Comparison of ENCODE assay signal across 10 cellular contexts in genomic region chr11:66641834-66642233, GRCh38. TPM values are rescaled to one million over a fixed set of nuclear protein-coding genes. Genes with fewer than 3 reads are reported as not detected.
A peak's percentile ranks its signal among the peaks of the same experiment; 100 is the strongest.
DNase-seq lines count a peak whose midpoint lies in the region; ATAC-seq, FAIRE-seq and TF ChIP-seq lines count a peak whose summit lies in the region.
"Had no signal": no experiment of that assay in that cellular context is flagged by ENCODE, and none has a peak within 500 bp of the region (broad histone marks: within the 10 kb centered on the region; RNA-seq: fewer than 3 reads in every experiment).

No MANE protein-coding gene starts in this region.

- peaks cover 70% of the 10 kb centered on the region for H3K36me3 Mint-ChIP-seq in T-helper 1 cell treated with Interleukin-12 subunit alpha and Interleukin-12 subunit beta and Interleukin-4 antibody, amounts not matched to agents 30 μg/mL and 1 μg/mL, for 36 hours (ENCODE audit: low read depth)
- H3K36me3 Mint-ChIP-seq in T-helper 17 cell (ENCODE audit: low read depth), result peaks cover 26% of the 10 kb centered on the region
- H3K36me3 Mint-ChIP-seq in stimulated activated effector memory CD8-positive, alpha-beta T cell treated with anti-CD3 and anti-CD28 coated beads, Interleukin-12 subunit alpha, Interleukin-12 subunit beta, amount 100 ng/mL, for 72 hours, result peaks cover 100% of the 10 kb centered on the region

- no peak for FAIRE-seq in RCC 7860 (lab: Jason Lieb, UNC)

- H3K9me3 ChIP-seq in T-helper 17 cell (ENCODE audit: control insufficient read depth, low read length, poor library complexity, severe bottlenecking), result no peaks in the 10 kb centered on the region

- peak overlapping the region; percentile 85 to 98 for H3K4me3 ChIP-seq in foreskin fibroblast (ENCODE audit: low read depth in 1 of 2, low read length in 2 of 2)

- DNase-seq in T-helper 1 cell (no peak), T-helper 17 cell (no peak), foreskin fibroblast (peak in 1 of 2 donors; percentile 49), iPS-NIHi7 (ENCODE audit: extremely low spot score) (no peak), RCC 7860 (ENCODE audit: low spot score) (no peak)
- no peak for DNase-seq in stimulated activated effector memory CD8-positive, alpha-beta T cell treated with anti-CD3 and anti-CD28 coated beads, Interleukin-12 subunit alpha, Interleukin-12 subunit beta, amount 100 ng/mL, for 72 hours (ENCODE audit: low spot score in 2 of 2)
- DNase-seq: cerebellar nuclear complex, NCI-H774 had no signal

- no peaks in the 10 kb centered on the region for H3K9me3 Mint-ChIP-seq in T-helper 1 cell treated with Interleukin-12 subunit alpha and Interleukin-12 subunit beta and Interleukin-4 antibody, amounts not matched to agents 30 μg/mL and 1 μg/mL, for 36 hours
- no peaks in the 10 kb centered on the region for H3K9me3 Mint-ChIP-seq in stimulated activated effector memory CD8-positive, alpha-beta T cell treated with anti-CD3 and anti-CD28 coated beads, Interleukin-12 subunit alpha, Interleukin-12 subunit beta, amount 100 ng/mL, for 72 hours

- peak overlapping the region; percentile 52 for H3K4me3 Mint-ChIP-seq in T-helper 1 cell treated with Interleukin-12 subunit alpha and Interleukin-12 subunit beta and Interleukin-4 antibody, amounts not matched to agents 30 μg/mL and 1 μg/mL, for 36 hours
- H3K4me3 Mint-ChIP-seq in T-helper 17 cell, result peak overlapping the region; percentile 89
- H3K4me3 Mint-ChIP-seq in stimulated activated effector memory CD8-positive, alpha-beta T cell treated with anti-CD3 and anti-CD28 coated beads, Interleukin-12 subunit alpha, Interleukin-12 subunit beta, amount 100 ng/mL, for 72 hours, result peak overlapping the region; percentile 95

- peaks cover 75% of the 10 kb centered on the region for H3K4me1 Mint-ChIP-seq in T-helper 1 cell treated with Interleukin-12 subunit alpha and Interleukin-12 subunit beta and Interleukin-4 antibody, amounts not matched to agents 30 μg/mL and 1 μg/mL, for 36 hours (ENCODE audit: low read depth)
- H3K4me1 Mint-ChIP-seq in T-helper 17 cell, result peaks cover 83% of the 10 kb centered on the region
- peaks cover 89% of the 10 kb centered on the region for H3K4me1 Mint-ChIP-seq in stimulated activated effector memory CD8-positive, alpha-beta T cell treated with anti-CD3 and anti-CD28 coated beads, Interleukin-12 subunit alpha, Interleukin-12 subunit beta, amount 100 ng/mL, for 72 hours

- TF ChIP-seq CTCF in foreskin fibroblast (IDR thresholded peaks at IDR 0.05; ENCODE audit: low read depth, low read length), result no peak

- ATAC-seq in T-helper 17 cell, result no peak
- no peak for ATAC-seq in stimulated activated effector memory CD8-positive, alpha-beta T cell treated with anti-CD3 and anti-CD28 coated beads, Interleukin-12 subunit alpha, Interleukin-12 subunit beta, amount 100 ng/mL, for 72 hours
- ATAC-seq in GM21723 (IDR thresholded peaks at IDR 0.05; ENCODE audit: unreplicated experiment), result no peak

- H3K27ac Mint-ChIP-seq in T-helper 1 cell treated with Interleukin-12 subunit alpha and Interleukin-12 subunit beta and Interleukin-4 antibody, amounts not matched to agents 30 μg/mL and 1 μg/mL, for 36 hours, result peak overlapping the region; percentile 2
- peak overlapping the region; percentile 98 for H3K27ac Mint-ChIP-seq in T-helper 17 cell
- peak overlapping the region; percentile 98 for H3K27ac Mint-ChIP-seq in stimulated activated effector memory CD8-positive, alpha-beta T cell treated with anti-CD3 and anti-CD28 coated beads, Interleukin-12 subunit alpha, Interleukin-12 subunit beta, amount 100 ng/mL, for 72 hours

- no peaks in the 10 kb centered on the region for H3K27me3 Mint-ChIP-seq in T-helper 1 cell treated with Interleukin-12 subunit alpha and Interleukin-12 subunit beta and Interleukin-4 antibody, amounts not matched to agents 30 μg/mL and 1 μg/mL, for 36 hours (ENCODE audit: low read depth)
- no peaks in the 10 kb centered on the region for H3K27me3 Mint-ChIP-seq in T-helper 17 cell

RNA-seq across cellular contexts. Expression of gene RBM4, which starts 3.3 kb away (rescaled TPM):
- 100 to 1,000 TPM; 205 to 261 TPM for total RNA-seq in T-helper 17 cell

RNA-seq across cellular contexts. Expression of gene RBM14, which starts 25.4 kb away (rescaled TPM):
- 100 to 1,000 TPM; 286 to 398 TPM for total RNA-seq in T-helper 17 cell

RNA-seq across cellular contexts. Expression of gene RBM4B, which starts 35.9 kb away (rescaled TPM):
- total RNA-seq in T-helper 17 cell, result 1 to 10 TPM; 7.3 to 9.9 TPM

RNA-seq across cellular contexts. Expression of gene CCS, which starts 48.8 kb away (rescaled TPM):
- total RNA-seq in T-helper 17 cell, result 10 to 100 TPM; 23.1 to 23.4 TPM

RNA-seq across cellular contexts. Expression of gene CCDC87, which starts 49.0 kb away (rescaled TPM):
- total RNA-seq in T-helper 17 cell, result 1 to 10 TPM in 1 of 2 donors, under 1 TPM in 1; 0.63 to 2.3 TPM

Comparison
In these comparisons a context has a peak if more than half of its experiments do, and no peak if none do; other contexts are left out.
1. H3K27ac Mint-ChIP-seq: peak in every context shown above with its lines; median percentile 98 in T-helper 17 cell; 98 in stimulated activated effector memory CD8-positive, alpha-beta T cell treated with anti-CD3 and anti-CD28 coated beads, Interleukin-12 subunit alpha, Interleukin-12 subunit beta, amount 100 ng/mL, for 72 hours; 2 in T-helper 1 cell treated with Interleukin-12 subunit alpha and Interleukin-12 subunit beta and Interleukin-4 antibody, amounts not matched to agents 30 μg/mL and 1 μg/mL, for 36 hours.